21 cellular contexts compared by ENCODE assay signal in genomic region chr4:7742807-7743158, GRCh38.
"Had no signal": no experiment of that assay in that cellular context is flagged by ENCODE, and none has a peak within 500 bp of the region (broad histone marks: within the 10 kb centered on the region; RNA-seq: fewer than 3 reads in every experiment).

No MANE protein-coding gene starts in this region.

- ATAC-seq: gastroesophageal sphincter; left colon; natural killer cell; pancreas; stimulated activated effector memory CD8-positive, alpha-beta T cell treated with anti-CD3 and anti-CD28 coated beads, Interleukin-12 subunit alpha, Interleukin-12 subunit beta, amount 100 ng/mL, for 72 hours; stimulated activated naive CD8-positive, alpha-beta T cell treated with anti-CD3 and anti-CD28 coated beads, Interleukin-15, Interleukin-2, amounts not matched to agents 100 U/mL and 50 U/mL, for 24 hours had no signal

- H3K36me3 ChIP-seq: esophagus squamous epithelium, pancreas, prostate gland, right lobe of liver, suprapubic skin, thyroid gland had no signal

- FAIRE-seq: pancreas, urothelium cell line had no signal

- DNase-seq: esophagus squamous epithelium; foreskin fibroblast; glutamatergic neuron; left colon; mammary epithelial cell; natural killer cell; nucleus accumbens; right lobe of liver; stimulated activated CD4-positive, alpha-beta T cell treated with anti-CD3 and anti-CD28 coated beads, Interleukin-4, amount 100 ng/mL, for 1 hour; stimulated activated CD8-positive, alpha-beta memory T cell treated with anti-CD3 and anti-CD28 coated beads, Interleukin-4, amount 100 ng/mL, for 48 hours; stimulated activated naive CD8-positive, alpha-beta T cell treated with anti-CD3 and anti-CD28 coated beads, Interleukin-15, Interleukin-2, amounts not matched to agents 100 U/mL and 50 U/mL, for 24 hours; thyroid gland had no signal

- H3K36me3 Mint-ChIP-seq: mesothelial cell of epicardium; natural killer cell; stimulated activated effector memory CD8-positive, alpha-beta T cell treated with anti-CD3 and anti-CD28 coated beads, Interleukin-12 subunit alpha, Interleukin-12 subunit beta, amount 100 ng/mL, for 72 hours; type B pancreatic cell had no signal

- H3K4me3 ChIP-seq: esophagus squamous epithelium, gastroesophageal sphincter, pancreas, prostate gland, right lobe of liver, suprapubic skin, thyroid gland had no signal

- H3K27me3 ChIP-seq: gastroesophageal sphincter, pancreas, right lobe of liver, suprapubic skin, thyroid gland had no signal

- H3K4me3 Mint-ChIP-seq: mesothelial cell of epicardium; natural killer cell; neural crest cell; stimulated activated effector memory CD8-positive, alpha-beta T cell treated with anti-CD3 and anti-CD28 coated beads, Interleukin-12 subunit alpha, Interleukin-12 subunit beta, amount 100 ng/mL, for 72 hours; type B pancreatic cell had no signal

- H3K4me1 Mint-ChIP-seq: mesothelial cell of epicardium, natural killer cell, neural crest cell had no signal

- H3K9me3 Mint-ChIP-seq: mesothelial cell of epicardium; natural killer cell; neural crest cell; stimulated activated effector memory CD8-positive, alpha-beta T cell treated with anti-CD3 and anti-CD28 coated beads, Interleukin-12 subunit alpha, Interleukin-12 subunit beta, amount 100 ng/mL, for 72 hours; type B pancreatic cell had no signal

- H3K27ac Mint-ChIP-seq: mesothelial cell of epicardium; natural killer cell; stimulated activated effector memory CD8-positive, alpha-beta T cell treated with anti-CD3 and anti-CD28 coated beads, Interleukin-12 subunit alpha, Interleukin-12 subunit beta, amount 100 ng/mL, for 72 hours; type B pancreatic cell had no signal
